In the genomic region with DNA sequence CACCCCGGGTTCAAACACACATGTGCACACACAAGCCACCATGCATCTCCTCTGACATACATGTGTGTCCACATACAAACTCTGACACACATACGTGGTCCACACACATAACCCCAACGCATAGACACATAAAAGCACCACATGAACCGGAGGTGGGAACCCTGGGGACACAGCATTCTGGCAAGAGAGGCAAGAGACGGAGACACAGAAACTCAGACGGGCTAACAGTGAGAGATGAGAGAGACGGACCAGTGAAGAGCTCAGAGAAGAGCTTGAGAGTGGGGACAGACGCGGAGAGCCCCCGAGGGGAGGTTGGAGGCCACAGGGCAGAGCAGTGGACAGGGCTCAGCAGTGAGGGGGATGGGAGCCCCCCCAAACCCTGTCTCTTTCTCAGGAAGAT, we compare ENCODE assay signal across 14 cellular contexts. TPM values are rescaled to one million over a fixed set of nuclear protein-coding genes. Genes with fewer than 3 reads are reported as not detected.
DNase-seq lines count a peak whose midpoint lies in the region; ATAC-seq, FAIRE-seq and TF ChIP-seq lines count a peak whose summit lies in the region.
"Had no signal": no experiment of that assay in that cellular context is flagged by ENCODE, and none has a peak within 500 bp of the region (broad histone marks: within the 10 kb centered on the region; RNA-seq: fewer than 3 reads in every experiment).

No MANE protein-coding gene starts in this region.

- H3K23ac ChIP-seq in H1 (ENCODE audit: insufficient read length), result no peak overlapping the region

- TF ChIP-seq POLR2A in H1 (IDR thresholded peaks at IDR 0.05; ENCODE audit: control extremely low read depth in 1 of 2, low read depth in 2 of 2, low read length in 2 of 2), result no peak

- H3K36me3 Mint-ChIP-seq in CD4-positive, alpha-beta T cell (ENCODE audit: low read depth), result no peaks in the 10 kb centered on the region

- H4K5ac ChIP-seq in H1 (ENCODE audit: insufficient read length, low read depth, low read length), result no peak overlapping the region

- 66% methylated on average over 7 of the region's 10 CpGs; no CpG with 5 or more reads in 1 of the 2 experiments for WGBS in H1 (ENCODE audit: extremely low coverage in 1 of 2, insufficient coverage in 1 of 2, insufficient read length in 1 of 2, insufficient replicate concordance in 2 of 2, low coverage in 1 of 2, low lambda C conversion rate in 2 of 2, missing lambda C conversion rate in 1 of 2), 2 experiments

- H3K14ac ChIP-seq in H1 (ENCODE audit: insufficient read length), result no peak overlapping the region

- no peak overlapping the region for H2BK20ac ChIP-seq in H1 (ENCODE audit: low read length)

- CTCF ChIA-PET in CD4-positive, alpha-beta T cell (lab: Charles Lee), result interaction anchor here (0.9 to 1.8 kb wide), 3 partner anchors 8 to 64 kb away, joined by 4 to 5 read pairs (median 4); no protein-coding TSS in a partner anchor
- CTCF ChIA-PET in H1 (lab: Charles Lee; ENCODE audit: partially characterized antibody), result interaction anchor here (0.6 to 2.3 kb wide), 19 partner anchors 8 to 92 kb away, joined by 3 to 16 read pairs (median 4); a partner anchor contains a TSS

- peaks cover 0 to 17% of the 10 kb centered on the region in 2 experiments for H4K20me1 ChIP-seq in H1 (replicated peaks in 1 of 2; ENCODE audit: control insufficient read depth in 1 of 2, insufficient read depth in 2 of 2, low read length in 2 of 2)

- H3K79me1 ChIP-seq in H1 (ENCODE audit: low read depth, low read length), result no peaks in the 10 kb centered on the region

- H2AK5ac ChIP-seq in H1 (ENCODE audit: low read depth, low read length), result no peak overlapping the region

- intact Hi-C loops in CD4-positive, alpha-beta T cell (cut with DNase I, micrococcal nuclease), result no loop called here

- H3K36me3 ChIP-seq in H1 (ENCODE audit: control insufficient read depth in 2 of 4, insufficient read depth in 4 of 4, low read length in 3 of 4), result no peaks in the 10 kb centered on the region; a peak in 1 of 8 replicates
- H3K36me3 ChIP-seq: adrenal gland, colonic mucosa, thoracic aorta had no signal

- peaks cover 9% of the 10 kb centered on the region; the same call in 1 of the 2 replicates for H3K23me2 ChIP-seq in H1 (ENCODE audit: low read depth, low read length)

- no peak overlapping the region for H3K9ac ChIP-seq in H1 (replicated peaks in 1 of 4; ENCODE audit: extremely low read depth in 1 of 4, low read depth in 3 of 4, low read length in 3 of 4)

- H3K9me3 Mint-ChIP-seq in CD4-positive, alpha-beta T cell, result no peaks in the 10 kb centered on the region

- no peak overlapping the region for H2BK5ac ChIP-seq in H1 (ENCODE audit: low read depth, low read length)

- no peak for TF ChIP-seq CTCF in CD4-positive, alpha-beta T cell (IDR thresholded peaks at IDR 0.05)
- no peak for TF ChIP-seq CTCF in H1 (IDR thresholded peaks at IDR 0.05; ENCODE audit: control extremely low read depth in 1 of 3, insufficient read depth in 1 of 3, low read depth in 1 of 3, low read length in 3 of 3)

- H3K18ac ChIP-seq in H1 (ENCODE audit: extremely low read depth, low read length), result no peak overlapping the region

- DNase-seq in CD4-positive, alpha-beta T cell, result no peak
- DNase-seq in HTR-8/SVneo (ENCODE audit: insufficient read length, low spot score) (no peak), H1 (ENCODE audit: low read depth in 1 of 2, low spot score in 2 of 2) (no peak), amniotic stem cell (lab: John Stamatoyannopoulos, UW) (no peak), HuH-7.5 (ENCODE audit: low spot score) (no peak)
- DNase-seq: adrenal gland, colonic mucosa, NCI-H1092, NCI-H446 had no signal

- no peak overlapping the region for H3K4ac ChIP-seq in H1 (replicated peaks; ENCODE audit: insufficient read length, low read depth, low read length)

- no peak overlapping the region for H3K4me2 ChIP-seq in H1 (ENCODE audit: insufficient read depth in 1 of 2, low read depth in 2 of 2, low read length in 2 of 2)

- no peaks in the 10 kb centered on the region for H3K79me2 ChIP-seq in H1 (ENCODE audit: control insufficient read depth in 1 of 2, insufficient read depth in 2 of 2, low read length in 2 of 2)

- peak overlapping the region; percentile 92; the same call in 1 of the 2 replicates for H2BK15ac ChIP-seq in H1 (ENCODE audit: low read length)

- H3K27ac ChIP-seq in CD4-positive, alpha-beta T cell (ENCODE audit: low read depth, low read length), result no peak overlapping the region
- H3K27ac ChIP-seq in H1 (ENCODE audit: low read depth, low read length), result no peak overlapping the region
- H3K27ac ChIP-seq: adrenal gland, colonic mucosa, thoracic aorta had no signal

- no peak overlapping the region for H2BK12ac ChIP-seq in H1 (ENCODE audit: low read depth, low read length)

- H3K27me3 ChIP-seq in CD4-positive, alpha-beta T cell (ENCODE audit: control insufficient read depth, insufficient read depth, low read length), result no peaks in the 10 kb centered on the region
- peaks cover 27 to 72% (median 66%) of the 10 kb centered on the region in 4 experiments for H3K27me3 ChIP-seq in H1 (replicated peaks in 1 of 4; ENCODE audit: control insufficient read depth in 3 of 4, extremely low read depth in 1 of 4, insufficient read depth in 3 of 4, low read length in 3 of 4)

- H3K4me1 Mint-ChIP-seq in CD4-positive, alpha-beta T cell (ENCODE audit: low read depth), result peaks cover 53% of the 10 kb centered on the region

- peak overlapping the region; percentile 72 for H3K27ac Mint-ChIP-seq in CD4-positive, alpha-beta T cell

- FAIRE-seq in HTR-8/SVneo (lab: Jason Lieb, UNC) (peak; percentile 57), H1 (lab: Jason Lieb, UNC) (no peak)
- FAIRE-seq: TTC549 had no signal

- ATAC-seq in CD4-positive, alpha-beta T cell (ENCODE audit: poor library complexity), result no peak
- ATAC-seq in HG03159 (IDR thresholded peaks at IDR 0.05; ENCODE audit: unreplicated experiment), result no peak

- no peak overlapping the region for H3K4me3 ChIP-seq in H1 (ENCODE audit: extremely low read depth in 1 of 4, insufficient read depth in 2 of 4, low read depth in 3 of 4, low read length in 4 of 4)
- H3K4me3 ChIP-seq: adrenal gland, colonic mucosa, lung, thoracic aorta had no signal

- peak overlapping the region; percentile 74 for H4K91ac ChIP-seq in H1 (replicated peaks; ENCODE audit: insufficient read length, low read length)

- H4K8ac ChIP-seq in H1 (ENCODE audit: extremely low read depth, insufficient read depth, low read length), result no peak overlapping the region

- no peak for TF ChIP-seq EP300 in H1 (IDR thresholded peaks at IDR 0.05; ENCODE audit: borderline replicate concordance in 1 of 2, low read depth in 2 of 2, low read length in 2 of 2)

- H3K4me1 ChIP-seq in H1 (replicated peaks in 1 of 4; ENCODE audit: control insufficient read depth in 3 of 4, insufficient read depth in 4 of 4, low read length in 3 of 4), result peaks cover 0 to 4% (median 2%) of the 10 kb centered on the region in 4 experiments; a peak in 4 of 7 replicates
- H3K4me1 ChIP-seq: colonic mucosa had no signal

- H3K4me3 Mint-ChIP-seq in CD4-positive, alpha-beta T cell, result peak overlapping the region; percentile 13

- no peak overlapping the region for H2BK120ac ChIP-seq in H1 (replicated peaks; ENCODE audit: low read depth, low read length)

- no peak overlapping the region for H3K56ac ChIP-seq in H1 (replicated peaks; ENCODE audit: insufficient read length, low read depth, low read length)

- H3K9me3 ChIP-seq in CD4-positive, alpha-beta T cell (ENCODE audit: control insufficient read depth, low read length), result no peaks in the 10 kb centered on the region
- no peaks in the 10 kb centered on the region for H3K9me3 ChIP-seq in H1 (ENCODE audit: insufficient read depth in 2 of 2, low read depth in 1 of 2, low read length in 1 of 2)
- H3K9me3 ChIP-seq: adrenal gland, colonic mucosa, thoracic aorta had no signal

- no peak overlapping the region for H2AFZ ChIP-seq in H1 (ENCODE audit: low read length)

- POLR2A ChIA-PET in CD4-positive, alpha-beta T cell (lab: Charles Lee), result interaction anchor here (0.6 to 1.2 kb wide), 2 partner anchors 26 to 78 kb away, joined by 3 to 5 read pairs; a partner anchor contains a TSS
- POLR2A ChIA-PET in H1 (lab: Charles Lee; ENCODE audit: partially characterized antibody), result interaction anchor here (0.9 to 2.5 kb wide), 12 partner anchors 9 to 77 kb away, joined by 3 to 20 read pairs (median 5); a partner anchor contains a TSS

- no peak for TF ChIP-seq RAD21 in H1 (IDR thresholded peaks at IDR 0.05 in 1 of 2, conservative IDR thresholded peaks at IDR 0.05 in 1 of 2; ENCODE audit: low read depth in 2 of 2, low read length in 2 of 2)

- H3K27me3 Mint-ChIP-seq in CD4-positive, alpha-beta T cell, result no peaks in the 10 kb centered on the region

RNA-seq across cellular contexts. Expression of a gene that starts 9.3 kb away (rescaled TPM):
- total RNA-seq in CD4-positive, alpha-beta T cell, result 1 to 10 TPM; 7.7 to 8.9 TPM
- total RNA-seq in H1 (2021; fragmentation: NEBNext Ultra II Directional; extraction: Animal tissue kit (Norgen Biotek cat#: 25700)), result not detected in 2 replicates
- polyA plus RNA-seq in H1 (2011; rRNA removed), result 0.08 and 0.12 TPM in 2 replicates
- 0.03 TPM for polyA plus RNA-seq in H1 (2011; cell fraction: cytosol; rRNA removed)
- polyA plus RNA-seq in H1 (2011; cell fraction: nucleus; rRNA removed), result 0.33 TPM
- 0.08 to 0.16 TPM (median 0.10 TPM) in 3 of 4 replicates, not detected in the other for polyA plus RNA-seq in H1 (2012, experiment 1 of 2)
- not detected for polyA plus RNA-seq in H1 (2012, experiment 2 of 2)
- polyA plus RNA-seq in H1 (2013, experiment 1 of 2), result 0.02 TPM
- polyA plus RNA-seq in H1 (2013, experiment 2 of 2), result 0.06 TPM
- not detected in 2 replicates for polyA minus RNA-seq in H1 (2011; rRNA and poly(A)+ RNA removed)
- not detected for polyA minus RNA-seq in H1 (2011; cell fraction: cytosol; rRNA and poly(A)+ RNA removed)
- polyA minus RNA-seq in H1 (2011; cell fraction: nucleus; rRNA and poly(A)+ RNA removed), result not detected
- total RNA-seq: adrenal gland had no signal

RNA-seq across cellular contexts. Expression of a gene that starts 21.6 kb away (rescaled TPM):
- total RNA-seq in CD4-positive, alpha-beta T cell, result 100 to 1,000 TPM in 1 of 2 experiments, 10 to 100 TPM in 1; 96.0 to 102 TPM
- total RNA-seq in H1 (2021; fragmentation: NEBNext Ultra II Directional; extraction: Animal tissue kit (Norgen Biotek cat#: 25700)), result 123 and 124 TPM in 2 replicates
- 439 and 585 TPM in 2 replicates for polyA plus RNA-seq in H1 (2011; rRNA removed)
- 282 TPM for polyA plus RNA-seq in H1 (2011; cell fraction: cytosol; rRNA removed)
- polyA plus RNA-seq in H1 (2011; cell fraction: nucleus; rRNA removed), result 227 TPM
- polyA plus RNA-seq in H1 (2012, experiment 1 of 2), result 99.4 to 181 TPM (median 175 TPM) in 4 replicates
- polyA plus RNA-seq in H1 (2012, experiment 2 of 2), result 315 TPM
- polyA plus RNA-seq in H1 (2013, experiment 1 of 2), result 173 TPM
- polyA plus RNA-seq in H1 (2013, experiment 2 of 2), result 186 TPM
- 46.7 and 56.4 TPM in 2 replicates for polyA minus RNA-seq in H1 (2011; rRNA and poly(A)+ RNA removed)
- polyA minus RNA-seq in H1 (2011; cell fraction: cytosol; rRNA and poly(A)+ RNA removed), result 53.9 TPM
- 41.0 TPM for polyA minus RNA-seq in H1 (2011; cell fraction: nucleus; rRNA and poly(A)+ RNA removed)

RNA-seq across cellular contexts. Expression of a gene that starts 54.5 kb away (rescaled TPM):
- 1,000 to 10,000 TPM; 1,019 to 1,047 TPM for total RNA-seq in CD4-positive, alpha-beta T cell
- total RNA-seq in H1 (2021; fragmentation: NEBNext Ultra II Directional; extraction: Animal tissue kit (Norgen Biotek cat#: 25700)), result 49.0 and 54.6 TPM in 2 replicates
- 23.0 and 41.1 TPM in 2 replicates for polyA plus RNA-seq in H1 (2011; rRNA removed)
- 35.9 TPM for polyA plus RNA-seq in H1 (2011; cell fraction: cytosol; rRNA removed)
- 95.3 TPM for polyA plus RNA-seq in H1 (2011; cell fraction: nucleus; rRNA removed)
- 38.4 to 51.0 TPM (median 48.8 TPM) in 4 replicates for polyA plus RNA-seq in H1 (2012, experiment 1 of 2)
- polyA plus RNA-seq in H1 (2012, experiment 2 of 2), result 35.5 TPM
- polyA plus RNA-seq in H1 (2013, experiment 1 of 2), result 49.6 TPM
- 44.9 TPM for polyA plus RNA-seq in H1 (2013, experiment 2 of 2)
- 9.4 and 11.0 TPM in 2 replicates for polyA minus RNA-seq in H1 (2011; rRNA and poly(A)+ RNA removed)
- polyA minus RNA-seq in H1 (2011; cell fraction: cytosol; rRNA and poly(A)+ RNA removed), result 25.5 TPM
- 34.6 TPM for polyA minus RNA-seq in H1 (2011; cell fraction: nucleus; rRNA and poly(A)+ RNA removed)

RNA-seq across cellular contexts. Expression of a gene that starts 56.5 kb away (rescaled TPM):
- total RNA-seq in CD4-positive, alpha-beta T cell, result 1 to 10 TPM; 3.2 to 4.6 TPM
- 35.8 and 41.2 TPM in 2 replicates for total RNA-seq in H1 (2021; fragmentation: NEBNext Ultra II Directional; extraction: Animal tissue kit (Norgen Biotek cat#: 25700))
- 11.1 and 19.2 TPM in 2 replicates for polyA plus RNA-seq in H1 (2011; rRNA removed)
- 5.9 TPM for polyA plus RNA-seq in H1 (2011; cell fraction: cytosol; rRNA removed)
- 20.8 TPM for polyA plus RNA-seq in H1 (2011; cell fraction: nucleus; rRNA removed)
- polyA plus RNA-seq in H1 (2012, experiment 1 of 2), result 30.8 to 45.2 TPM (median 38.2 TPM) in 4 replicates
- 33.0 TPM for polyA plus RNA-seq in H1 (2012, experiment 2 of 2)
- polyA plus RNA-seq in H1 (2013, experiment 1 of 2), result 44.9 TPM
- polyA plus RNA-seq in H1 (2013, experiment 2 of 2), result 43.1 TPM
- 24.6 and 27.9 TPM in 2 replicates for polyA minus RNA-seq in H1 (2011; rRNA and poly(A)+ RNA removed)
- 20.7 TPM for polyA minus RNA-seq in H1 (2011; cell fraction: cytosol; rRNA and poly(A)+ RNA removed)
- 10.7 TPM for polyA minus RNA-seq in H1 (2011; cell fraction: nucleus; rRNA and poly(A)+ RNA removed)
- polyA plus RNA-seq: fibroblast of lung had no signal

Comparison
In these comparisons a context has a peak if more than half of its experiments do, and no peak if none do; other contexts are left out.
1. RNA of a gene that starts 54.5 kb away (total RNA-seq): 1,019 to 1,047 TPM in CD4-positive, alpha-beta T cell; 49.0 to 54.6 TPM in H1; every median in the first group is over 10 times any median in the second.